In the genomic region with DNA sequence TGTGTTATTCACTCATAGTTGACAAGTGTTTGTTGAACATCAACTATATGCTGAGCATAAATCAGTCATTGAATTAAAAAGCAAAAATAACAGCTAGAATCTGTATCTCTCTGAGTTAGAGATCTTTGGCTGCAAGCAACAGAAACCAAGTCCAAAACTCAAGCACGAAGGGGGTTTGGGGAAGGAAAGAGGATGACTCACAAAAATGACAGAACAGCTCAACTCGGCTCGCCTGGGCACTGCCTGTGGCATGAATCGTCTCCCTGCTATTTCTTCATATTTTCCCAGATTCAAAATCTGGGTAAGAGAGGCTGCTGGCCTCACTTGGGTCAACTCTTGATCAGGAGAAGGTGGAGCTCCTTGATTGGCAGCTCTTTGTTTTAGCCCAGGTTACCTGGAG, we compare ENCODE assay signal across 12 cellular contexts.
DNase-seq lines count a peak whose midpoint lies in the region; ATAC-seq and TF ChIP-seq lines count a peak whose summit lies in the region.
"Had no signal": no experiment of that assay in that cellular context is flagged by ENCODE, and none has a peak within 500 bp of the region (broad histone marks: within the 10 kb centered on the region; RNA-seq: fewer than 3 reads in every experiment).

No MANE protein-coding gene starts in this region.

- H3K4me3 ChIP-seq in SK-N-SH (ENCODE audit: low read depth in 2 of 2, low read length in 1 of 2) (no peak overlapping the region), fibroblast of the aortic adventitia (ENCODE audit: low read depth, low read length) (no peak overlapping the region), uterus (no peak overlapping the region)
- H3K4me3 ChIP-seq: spleen had no signal

- DNase-seq in SK-N-SH (no peak), RWPE1 (ENCODE audit: low spot score) (peak; percentile 68), fibroblast of the aortic adventitia (ENCODE audit: low read depth) (peak; percentile 76), uterus (no peak)
- DNase-seq in stimulated activated CD4-positive, alpha-beta T cell treated with anti-CD3 and anti-CD28 coated beads, Interleukin-2, amount 100 ng/mL, for 24 hours: no peak
- DNase-seq in activated CD4-positive, CD25-positive, alpha-beta regulatory T cell (lab: John Stamatoyannopoulos, UW): no peak
- DNase-seq: activated CD4-positive, alpha-beta T cell treated with anti-CD3 and anti-CD28 coated beads, Interleukin-2, amount 10 ng/mL, durations not matched to agents 24 days and 14 days; activated naive CD4-positive, alpha-beta T cell treated with Interleukin-2 at 50 U/mL for 16 hours; NCI-H345; spleen had no signal

- no peak for TF ChIP-seq POLR2A in uterus (IDR thresholded peaks at IDR 0.05)

- TF ChIP-seq CTCF in SK-N-SH (IDR thresholded peaks at IDR 0.05): no peak
- TF ChIP-seq CTCF in RWPE1 (conservative IDR thresholded peaks at IDR 0.05; ENCODE audit: low read depth): no peak
- TF ChIP-seq CTCF in fibroblast of the aortic adventitia (IDR thresholded peaks at IDR 0.05; ENCODE audit: insufficient read depth, low read length): no peak
- TF ChIP-seq CTCF in uterus (IDR thresholded peaks at IDR 0.05): no peak

- TF ChIP-seq EP300 in SK-N-SH (IDR thresholded peaks at IDR 0.05; ENCODE audit: borderline replicate concordance in 1 of 2, low read depth in 1 of 2, low read length in 1 of 2): no peak

- WGBS in SK-N-SH (ENCODE audit: low lambda C conversion rate): 11% methylated on average over 4 of the region's 4 CpGs

- H3K36me3 ChIP-seq in SK-N-SH (replicated peaks in 1 of 2; ENCODE audit: control insufficient read depth in 1 of 2, insufficient read depth in 2 of 2, low read length in 1 of 2) (no peaks in the 10 kb centered on the region), uterus (no peaks in the 10 kb centered on the region)
- H3K36me3 ChIP-seq: spleen had no signal

- H3K4me1 ChIP-seq in SK-N-SH (ENCODE audit: control insufficient read depth in 1 of 2, insufficient read depth in 2 of 2, low read depth in 1 of 2, low read length in 1 of 2) (peaks cover 0 to 11% of the 10 kb centered on the region in 2 experiments; a peak in 1 of 4 replicates), uterus (no peaks in the 10 kb centered on the region)

- intact Hi-C loops in uterus (cut with DNase I; ENCODE audit: low total_unique reads): no loop called here

- H3K9me3 ChIP-seq in SK-N-SH: no peaks in the 10 kb centered on the region
- no peaks in the 10 kb centered on the region for H3K9me3 ChIP-seq in uterus
- H3K9me3 ChIP-seq: spleen had no signal

- peak overlapping the region in 1 of 2 experiments; percentile 36; a peak in 1 of 4 replicates for H3K27ac ChIP-seq in SK-N-SH (ENCODE audit: low read depth in 2 of 2, low read length in 1 of 2)
- H3K27ac ChIP-seq in RWPE1: peak overlapping the region; percentile 77
- H3K27ac ChIP-seq in uterus: peak overlapping the region; percentile 25 to 39

- CTCF ChIA-PET in SK-N-SH (lab: Yijun Ruan, JAX): interaction anchor here (1.2 kb wide), 1 partner anchor 15 kb away, joined by 3 read pairs; no protein-coding TSS in a partner anchor
- CTCF ChIA-PET in RWPE1 (lab: Yijun Ruan, JAX): interaction anchor here (0.5 kb wide), 1 partner anchor 222 kb away, joined by 4 read pairs; no protein-coding TSS in a partner anchor

- no peak overlapping the region for H2AFZ ChIP-seq in SK-N-SH (ENCODE audit: low read depth)

- no peaks in the 10 kb centered on the region for H3F3A ChIP-seq in SK-N-SH (replicated peaks; ENCODE audit: insufficient read depth)

- H3K27me3 ChIP-seq in SK-N-SH (ENCODE audit: insufficient read depth): no peaks in the 10 kb centered on the region
- H3K27me3 ChIP-seq in uterus: no peaks in the 10 kb centered on the region
- H3K27me3 ChIP-seq: spleen had no signal

- H3K9me2 ChIP-seq in SK-N-SH: no peaks in the 10 kb centered on the region

- POLR2A ChIA-PET in SK-N-SH (lab: Yijun Ruan, JAX) (interaction anchor here (1.1 kb wide), 1 partner anchor 11 kb away, joined by 3 read pairs; no protein-coding TSS in a partner anchor), RWPE1 (lab: Yijun Ruan, JAX; ENCODE audit: low non-redundant PET) (no interaction called here)

- no peaks in the 10 kb centered on the region for H4K20me1 ChIP-seq in SK-N-SH (ENCODE audit: insufficient read depth)

- no peaks in the 10 kb centered on the region for H3K79me2 ChIP-seq in SK-N-SH (ENCODE audit: insufficient read depth)

- TF ChIP-seq RAD21 in SK-N-SH (IDR thresholded peaks at IDR 0.05; ENCODE audit: low read length): no peak

- ATAC-seq in SK-N-SH treated with all-trans-retinoic acid at 6 μM for 48 hours: no peak
- no peak for ATAC-seq in GM18511 (IDR thresholded peaks at IDR 0.05; ENCODE audit: unreplicated experiment)

- no peak overlapping the region for H3K9ac ChIP-seq in SK-N-SH

- H3K4me2 ChIP-seq in SK-N-SH: no peak overlapping the region

TF ChIP-seq in SK-N-SH, 30 proteins besides CTCF, POLR2A, EP300 and RAD21:
- peak; percentile 31; the same call in 1 of the 2 replicates for TF ChIP-seq PBX3 (IDR thresholded peaks at IDR 0.05)
- peak; percentile 19; the same call in 1 of the 2 replicates for TF ChIP-seq TCF12 (IDR thresholded peaks at IDR 0.05)
- peak; percentile 49 for TF ChIP-seq JUND (IDR thresholded peaks at IDR 0.05)
- peak; percentile 68; the same call in 1 of the 2 replicates for TF ChIP-seq FOSL2 (IDR thresholded peaks at IDR 0.05; ENCODE audit: borderline replicate concordance, low read depth)
- TF ChIP-seq, protein P1, sequence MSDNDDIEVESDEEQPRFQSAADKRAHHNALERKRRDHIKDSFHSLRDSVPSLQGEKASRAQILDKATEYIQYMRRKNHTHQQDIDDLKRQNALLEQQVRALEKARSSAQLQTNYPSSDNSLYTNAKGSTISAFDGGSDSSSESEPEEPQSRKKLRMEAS (IDR thresholded peaks at IDR 0.05; ENCODE audit: low read depth): no peak
- TF ChIP-seq NRF1 (IDR thresholded peaks at IDR 0.05; ENCODE audit: low read depth, low read length): no peak

TF ChIP-seq in SK-N-SH treated with all-trans-retinoic acid at 6 μM for 48 hours, 23 proteins besides CTCF, POLR2A, EP300 and RAD21:
- TF ChIP-seq CREB5 (CRISPR knock-in tag; IDR thresholded peaks at IDR 0.05; ENCODE audit: low read depth) (no peak), CSRNP3 (CRISPR knock-in tag; IDR thresholded peaks at IDR 0.05) (no peak), GLIS3 (CRISPR knock-in tag; IDR thresholded peaks at IDR 0.05) (no peak), TCF4 (CRISPR knock-in tag; IDR thresholded peaks at IDR 0.05; ENCODE audit: borderline replicate concordance) (no peak), ZC3H10 (CRISPR knock-in tag; IDR thresholded peaks at IDR 0.05) (no peak), ZFP3 (CRISPR knock-in tag; IDR thresholded peaks at IDR 0.05) (no peak), CSDC2 (CRISPR knock-in tag; IDR thresholded peaks at IDR 0.05) (no peak), TOX (CRISPR knock-in tag; IDR thresholded peaks at IDR 0.05; ENCODE audit: borderline replicate concordance) (no peak), ZNF8 (CRISPR knock-in tag; IDR thresholded peaks at IDR 0.05) (no peak), ESRRG (CRISPR knock-in tag; IDR thresholded peaks at IDR 0.05) (no peak), ZFP30 (CRISPR knock-in tag; IDR thresholded peaks at IDR 0.05) (no peak), ISL1 (CRISPR knock-in tag; IDR thresholded peaks at IDR 0.05) (no peak), ZNF565 (CRISPR knock-in tag; conservative IDR thresholded peaks at IDR 0.05; ENCODE audit: low read depth) (no peak)
- TF ChIP-seq, protein P2, sequence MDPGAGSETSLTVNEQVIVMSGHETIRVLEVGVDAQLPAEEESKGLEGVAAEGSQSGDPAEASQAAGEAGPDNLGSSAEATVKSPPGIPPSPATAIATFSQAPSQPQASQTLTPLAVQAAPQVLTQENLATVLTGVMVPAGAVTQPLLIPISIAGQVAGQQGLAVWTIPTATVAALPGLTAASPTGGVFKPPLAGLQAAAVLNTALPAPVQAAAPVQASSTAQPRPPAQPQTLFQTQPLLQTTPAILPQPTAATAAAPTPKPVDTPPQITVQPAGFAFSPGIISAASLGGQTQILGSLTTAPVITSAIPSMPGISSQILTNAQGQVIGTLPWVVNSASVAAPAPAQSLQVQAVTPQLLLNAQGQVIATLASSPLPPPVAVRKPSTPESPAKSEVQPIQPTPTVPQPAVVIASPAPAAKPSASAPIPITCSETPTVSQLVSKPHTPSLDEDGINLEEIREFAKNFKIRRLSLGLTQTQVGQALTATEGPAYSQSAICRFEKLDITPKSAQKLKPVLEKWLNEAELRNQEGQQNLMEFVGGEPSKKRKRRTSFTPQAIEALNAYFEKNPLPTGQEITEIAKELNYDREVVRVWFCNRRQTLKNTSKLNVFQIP (CRISPR knock-in tag; IDR thresholded peaks at IDR 0.05; ENCODE audit: borderline replicate concordance, low read depth): no peak

Comparison
In these comparisons a context has a peak if more than half of its experiments do, and no peak if none do; other contexts are left out.
1. DNase-seq: peak in RWPE1 (single experiment) and fibroblast of the aortic adventitia (single experiment); none in SK-N-SH (single experiment), uterus (0 of 2), stimulated activated CD4-positive, alpha-beta T cell treated with anti-CD3 and anti-CD28 coated beads, Interleukin-2, amount 100 ng/mL, for 24 hours (0 of 2) and activated CD4-positive, CD25-positive, alpha-beta regulatory T cell (0 of 4).